Comparison of ENCODE assay signal across 8 cellular contexts in genomic region chrX:45850775-45851433, GRCh38.
DNase-seq lines count a peak whose midpoint lies in the region; ATAC-seq and TF ChIP-seq lines count a peak whose summit lies in the region.

No MANE protein-coding gene starts in this region.

- no peak for TF ChIP-seq CTCF in GM13976 (IDR thresholded peaks at IDR 0.05; ENCODE audit: borderline replicate concordance, control extremely low read depth, extremely low read depth, insufficient read depth, missing control alignments)
- TF ChIP-seq CTCF in retinal pigment epithelial cell (conservative IDR thresholded peaks at IDR 0.05; ENCODE audit: low read depth, low read length), result no peak

- in situ Hi-C loops in GM13976 (cut with MboI; ENCODE audit: low sequenced_read_pairs, unreplicated experiment), result no loop called here

- H3K27ac Mint-ChIP-seq in activated naive CD4-positive, alpha-beta T cell treated with anti-CD3 and anti-CD28 coated beads, Interleukin-2, amount 10 ng/mL, durations not matched to agents 7 days and 5 days, result peak overlapping the region; percentile 84

- peaks cover 42% of the 10 kb centered on the region for H3K4me1 Mint-ChIP-seq in activated naive CD4-positive, alpha-beta T cell treated with anti-CD3 and anti-CD28 coated beads, Interleukin-2, amount 10 ng/mL, durations not matched to agents 7 days and 5 days

- H3K36me3 Mint-ChIP-seq in activated naive CD4-positive, alpha-beta T cell treated with anti-CD3 and anti-CD28 coated beads, Interleukin-2, amount 10 ng/mL, durations not matched to agents 7 days and 5 days, result peaks cover 15% of the 10 kb centered on the region

- H3K4me3 ChIP-seq in retinal pigment epithelial cell (ENCODE audit: low read length), result peak overlapping the region; percentile 86

- ATAC-seq in left ventricle myocardium superior (peak; percentile 39), HG02973 (IDR thresholded peaks at IDR 0.05; ENCODE audit: unreplicated experiment) (no peak), HG03159 (IDR thresholded peaks at IDR 0.05; ENCODE audit: unreplicated experiment) (no peak), HG03135 (IDR thresholded peaks at IDR 0.05; ENCODE audit: unreplicated experiment) (no peak)

- H3K27me3 Mint-ChIP-seq in activated naive CD4-positive, alpha-beta T cell treated with anti-CD3 and anti-CD28 coated beads, Interleukin-2, amount 10 ng/mL, durations not matched to agents 7 days and 5 days, result no peaks in the 10 kb centered on the region

- CTCF ChIA-PET in activated naive CD4-positive, alpha-beta T cell treated with anti-CD3 and anti-CD28 coated beads, Interleukin-2, amount 10 ng/mL, durations not matched to agents 7 days and 5 days (lab: Charles Lee), result no interaction called here

- peak; percentile 20 for DNase-seq in GM13976 (ENCODE audit: low spot score)
- peak; percentile 64 for DNase-seq in NCI-H82 (lab: John Stamatoyannopoulos, UW)
- DNase-seq in activated naive CD4-positive, alpha-beta T cell treated with anti-CD3 and anti-CD28 coated beads, Interleukin-2, amount 10 ng/mL, durations not matched to agents 7 days and 5 days, result peak; percentile 48
- DNase-seq in left ventricle myocardium superior, result no peak
- DNase-seq in retinal pigment epithelial cell (ENCODE audit: low read depth), result no peak

- no peaks in the 10 kb centered on the region for H3K9me3 Mint-ChIP-seq in activated naive CD4-positive, alpha-beta T cell treated with anti-CD3 and anti-CD28 coated beads, Interleukin-2, amount 10 ng/mL, durations not matched to agents 7 days and 5 days

- H3K4me3 Mint-ChIP-seq in activated naive CD4-positive, alpha-beta T cell treated with anti-CD3 and anti-CD28 coated beads, Interleukin-2, amount 10 ng/mL, durations not matched to agents 7 days and 5 days, result peak overlapping the region; percentile 96

- intact Hi-C loops in left ventricle myocardium superior (cut with micrococcal nuclease), result no loop called here

Comparison
In these comparisons a context has a peak if more than half of its experiments do, and no peak if none do; other contexts are left out.
1. DNase-seq: peak in GM13976 (single experiment), NCI-H82 (single experiment) and activated naive CD4-positive, alpha-beta T cell treated with anti-CD3 and anti-CD28 coated beads, Interleukin-2, amount 10 ng/mL, durations not matched to agents 7 days and 5 days (single experiment); none in left ventricle myocardium superior (single experiment) and retinal pigment epithelial cell (single experiment).